Comparison of ENCODE assay signal across 27 cellular contexts in genomic region chr14:74506408-74506807, GRCh38. TPM values are rescaled to one million over a fixed set of nuclear protein-coding genes. Genes with fewer than 3 reads are reported as not detected.
DNase-seq lines count a peak whose midpoint lies in the region; ATAC-seq, FAIRE-seq and TF ChIP-seq lines count a peak whose summit lies in the region.
"Had no signal": no experiment of that assay in that cellular context is flagged by ENCODE, and none has a peak within 500 bp of the region (broad histone marks: within the 10 kb centered on the region; RNA-seq: fewer than 3 reads in every experiment).

No MANE protein-coding gene starts in this region.

- BruUV-seq in HepG2 (replicated peaks; lab: Mats Ljungman, UMichigan) = no TSS peak

- no peaks in the 10 kb centered on the region for H3K36me3 ChIP-seq in HepG2 (replicated peaks in 1 of 2; ENCODE audit: control insufficient read depth in 1 of 2, insufficient read depth in 2 of 2, low read length in 2 of 2)
- peaks cover 10% of the 10 kb centered on the region for H3K36me3 ChIP-seq in upper lobe of right lung

- no peak overlapping the region for H3K9ac ChIP-seq in HepG2 (ENCODE audit: insufficient read depth, low read depth, low read length)

- H4K20me1 ChIP-seq in HepG2 (ENCODE audit: insufficient read depth, low read length) = no peaks in the 10 kb centered on the region

- peak overlapping the region; percentile 24 for H3K27ac Mint-ChIP-seq in memory B cell
- H3K27ac Mint-ChIP-seq: activated naive CD8-positive, alpha-beta T cell; activated T-cell treated with anti-CD3 and anti-CD28 coated beads, Interleukin-2, amount 50 U/mL, for 72 hours had no signal

- H3K9me3 Mint-ChIP-seq in memory B cell = no peaks in the 10 kb centered on the region
- H3K9me3 Mint-ChIP-seq: activated T-cell treated with anti-CD3 and anti-CD28 coated beads, Interleukin-2, amount 50 U/mL, for 72 hours had no signal

- intact Hi-C loops in cardiac septum (cut with DNase I) = no loop called here
- intact Hi-C loops in left cardiac atrium (cut with DNase I) = loop anchor here in 1 of 2 donors (10.0 kb wide), 1 partner anchor 108 kb away; the partner anchor contains the start of gene LTBP2
- intact Hi-C loops in HepG2 (cut with micrococcal nuclease; ENCODE audit: unreplicated experiment) = no loop called here
- intact Hi-C loops in upper lobe of right lung (cut with DNase I) = loop anchor here (10.0 kb wide), 1 partner anchor 98 kb away; no protein-coding TSS in a partner anchor

- H3K4me1 Mint-ChIP-seq in memory B cell = peaks cover 18% of the 10 kb centered on the region

- H3K9me3 ChIP-seq in HepG2 (ENCODE audit: low read length) = no peaks in the 10 kb centered on the region
- H3K9me3 ChIP-seq in upper lobe of right lung = no peaks in the 10 kb centered on the region
- H3K9me3 ChIP-seq: Caco-2, esophagus squamous epithelium, tibial nerve had no signal

- no peak overlapping the region for H3K4me2 ChIP-seq in HepG2 (ENCODE audit: low read depth, low read length)

- 40% methylated on average over 4 of the region's 11 CpGs for WGBS in HepG2 (ENCODE audit: low lambda C conversion rate)

- FAIRE-seq in HepG2 (lab: Jason Lieb, UNC) = no peak
- FAIRE-seq: astrocyte, endometrium, G401.6 had no signal

- no peak overlapping the region for H3K4me3 Mint-ChIP-seq in memory B cell
- H3K4me3 Mint-ChIP-seq: activated naive CD8-positive, alpha-beta T cell; activated T-cell treated with anti-CD3 and anti-CD28 coated beads, Interleukin-2, amount 50 U/mL, for 72 hours had no signal

- CTCF ChIA-PET in RWPE1 (lab: Yijun Ruan, JAX) (interaction anchor here (0.6 kb wide), 1 partner anchor 109 kb away, joined by 3 read pairs; no protein-coding TSS in a partner anchor), HepG2 (lab: Yijun Ruan, JAX; ENCODE audit: low intra/inter-chr PET ratio, low total read pairs) (no interaction called here)

- peaks cover 8% of the 10 kb centered on the region for H3K27me3 Mint-ChIP-seq in memory B cell
- H3K27me3 Mint-ChIP-seq: activated naive CD8-positive, alpha-beta T cell had no signal

- no peak for TF ChIP-seq CTCF in RWPE1 (conservative IDR thresholded peaks at IDR 0.05; ENCODE audit: low read depth)
- no peak for TF ChIP-seq CTCF in HepG2 (CRISPR knock-in tag; IDR thresholded peaks at IDR 0.05)
- TF ChIP-seq CTCF in upper lobe of right lung (IDR thresholded peaks at IDR 0.05) = no peak

- H3K36me3 Mint-ChIP-seq in memory B cell = no peaks in the 10 kb centered on the region
- H3K36me3 Mint-ChIP-seq: activated naive CD8-positive, alpha-beta T cell had no signal

- TF ChIP-seq EP300 in HepG2 (IDR thresholded peaks at IDR 0.05; ENCODE audit: low read depth in 2 of 2, low read length in 2 of 2) (no peak), HepG2 (CRISPR knock-in tag; IDR thresholded peaks at IDR 0.05; ENCODE audit: borderline replicate concordance) (no peak)

- POLR2A ChIA-PET in RWPE1 (lab: Yijun Ruan, JAX; ENCODE audit: low non-redundant PET) = no interaction called here
- POLR2A ChIA-PET in HepG2 (lab: Yijun Ruan, JAX) = no interaction called here

- no peaks in the 10 kb centered on the region for H3K79me2 ChIP-seq in HepG2 (ENCODE audit: insufficient read depth, low read length)

- in situ Hi-C loops in HepG2 (cut with HindIII; ENCODE audit: extremely low pct_ligation_motif_present, low pct_unique_long_range_greater_than_20kb) = no loop called here

- no peak for TF ChIP-seq POLR2A in HepG2 (IDR thresholded peaks at IDR 0.05; ENCODE audit: insufficient read depth in 1 of 2, low read depth in 2 of 2, low read length in 2 of 2)

- no peak overlapping the region for H2AFZ ChIP-seq in HepG2 (ENCODE audit: low read length)

- DNase-seq in cardiac septum (ENCODE audit: low spot score) = peak; percentile 66
- no peak for DNase-seq in left cardiac atrium
- DNase-seq in RWPE1 (ENCODE audit: low spot score) = no peak
- no peak for DNase-seq in memory B cell (ENCODE audit: low spot score in 2 of 2)
- DNase-seq in HepG2 (ENCODE audit: low spot score) = no peak
- no peak for DNase-seq in HK-2 (ENCODE audit: unreplicated experiment)
- DNase-seq in upper lobe of right lung = no peak
- DNase-seq: activated CD4-positive, alpha-beta T cell treated with anti-CD3 and anti-CD28 coated beads, Interleukin-2, amount 50 U/mL, for 4 hours; activated T-cell treated with anti-CD3 and anti-CD28 coated beads, Interleukin-2, amount 50 U/mL, for 72 hours; Caco-2; esophagus squamous epithelium; foreskin melanocyte; mesendoderm; MV-4-11; NCI-H146; occipital lobe; OCI-M1; SHP77; stimulated activated CD8-positive, alpha-beta memory T cell treated with anti-CD3 and anti-CD28 coated beads, Interleukin-4, amount 100 ng/mL, for 48 hours; T-helper 9 cell had no signal

- H3K4me1 ChIP-seq in HepG2 (ENCODE audit: insufficient read depth, low read length) = peaks cover 20% of the 10 kb centered on the region
- H3K4me1 ChIP-seq in upper lobe of right lung = no peaks in the 10 kb centered on the region
- H3K4me1 ChIP-seq: Caco-2 had no signal

- no peak for ATAC-seq in left cardiac atrium
- ATAC-seq in memory B cell (ENCODE audit: low read depth) = peak; percentile 91
- no peak for ATAC-seq in HG03139 (IDR thresholded peaks at IDR 0.05; ENCODE audit: unreplicated experiment)
- no peak for ATAC-seq in HepG2
- ATAC-seq in upper lobe of right lung = no peak
- ATAC-seq: activated T-cell treated with anti-CD3 and anti-CD28 coated beads, Interleukin-2, amount 50 U/mL, for 72 hours had no signal

- H3K4me3 ChIP-seq in HepG2 (replicated peaks in 1 of 3; ENCODE audit: insufficient read depth in 1 of 3, low read depth in 2 of 3, low read length in 3 of 3) (no peak overlapping the region), upper lobe of right lung (no peak overlapping the region)
- H3K4me3 ChIP-seq: esophagus squamous epithelium, skin epidermis, tibial nerve had no signal

- H3K27ac ChIP-seq in RWPE1 = peak overlapping the region; percentile 51
- H3K27ac ChIP-seq in HepG2 (ENCODE audit: extremely low read length, insufficient read depth, low read length) = no peak overlapping the region
- H3K27ac ChIP-seq in upper lobe of right lung = no peak overlapping the region
- H3K27ac ChIP-seq: esophagus squamous epithelium, skin epidermis had no signal

- TF ChIP-seq RAD21 in HepG2 (CRISPR knock-in tag; IDR thresholded peaks at IDR 0.05) = no peak

- peaks cover 2 to 36% of the 10 kb centered on the region in 2 experiments; a peak in 2 of 5 replicates for H3K27me3 ChIP-seq in HepG2 (ENCODE audit: control insufficient read depth in 1 of 2, insufficient read depth in 2 of 2, low read length in 2 of 2)
- H3K27me3 ChIP-seq in upper lobe of right lung = no peaks in the 10 kb centered on the region
- H3K27me3 ChIP-seq: esophagus squamous epithelium, tibial nerve had no signal

RNA-seq across cellular contexts. Expression of gene ISCA2, which starts 12.8 kb away (rescaled TPM):
- total RNA-seq in cardiac septum = 40.5 TPM
- total RNA-seq in left cardiac atrium = 10 to 100 TPM; 34.1 to 39.1 TPM
- 43.4 and 53.0 TPM in 2 replicates for total RNA-seq in HepG2 (2016; rRNA removed; fragmentation: Illumina TruSeq; extraction: Trizol)
- total RNA-seq in HepG2 (2016; cell fraction: cytosol; rRNA removed; fragmentation: Illumina TruSeq; extraction: Trizol; ENCODE audit: low read depth) = 17.5 and 18.2 TPM in 2 replicates
- total RNA-seq in HepG2 (2016; cell fraction: insoluble cytoplasmic fraction; rRNA removed; fragmentation: Illumina TruSeq; extraction: Trizol) = 42.9 and 57.5 TPM in 2 replicates
- 23.3 and 26.7 TPM in 2 replicates for total RNA-seq in HepG2 (2016; cell fraction: membrane; rRNA removed; fragmentation: Illumina TruSeq; extraction: Trizol)
- 21.1 and 23.4 TPM in 2 replicates for total RNA-seq in HepG2 (2016; cell fraction: nucleus; rRNA removed; fragmentation: Illumina TruSeq; extraction: Trizol)
- 24.8 and 32.1 TPM in 2 replicates for polyA plus RNA-seq in HepG2 (2011; rRNA removed)
- polyA plus RNA-seq in HepG2 (2011; cell fraction: cytosol; rRNA removed) = 24.5 and 27.0 TPM in 2 replicates
- 11.3 and 11.4 TPM in 2 replicates for polyA plus RNA-seq in HepG2 (2011; cell fraction: nucleus; rRNA removed)
- 18.4 and 18.8 TPM in 2 replicates for polyA plus RNA-seq in HepG2 (2012)
- polyA plus RNA-seq in HepG2 (2016; cell fraction: cytosol; fragmentation: Illumina TruSeq; extraction: Trizol; ENCODE audit: low read depth) = 16.6 and 20.0 TPM in 2 replicates
- 55.8 and 67.9 TPM in 2 replicates for polyA plus RNA-seq in HepG2 (2016; cell fraction: insoluble cytoplasmic fraction; fragmentation: Illumina TruSeq; extraction: Trizol; ENCODE audit: low read depth)
- polyA plus RNA-seq in HepG2 (2016; cell fraction: membrane; fragmentation: Illumina TruSeq; extraction: Trizol; ENCODE audit: low read depth) = 20.6 and 24.2 TPM in 2 replicates
- 34.4 and 35.5 TPM in 2 replicates for polyA plus RNA-seq in HepG2 (2016; cell fraction: nucleus; fragmentation: Illumina TruSeq; extraction: Trizol; ENCODE audit: insufficient read depth, low read depth)
- polyA minus RNA-seq in HepG2 (2011; rRNA and poly(A)+ RNA removed; ENCODE audit: low replicate concordance) = 3.1 and 4.4 TPM in 2 replicates
- polyA minus RNA-seq in HepG2 (2011; cell fraction: cytosol; rRNA and poly(A)+ RNA removed) = 5.8 and 7.5 TPM in 2 replicates
- polyA minus RNA-seq in HepG2 (2011; cell fraction: nucleus; rRNA and poly(A)+ RNA removed) = 6.5 and 6.6 TPM in 2 replicates
- 21.4 TPM for total RNA-seq in upper lobe of right lung

RNA-seq across cellular contexts. Expression of gene NPC2, which starts 13.3 kb away (rescaled TPM):
- 116 TPM for total RNA-seq in cardiac septum
- total RNA-seq in left cardiac atrium = 100 to 1,000 TPM; 156 to 157 TPM
- 108 and 164 TPM in 2 replicates for total RNA-seq in HepG2 (2016; rRNA removed; fragmentation: Illumina TruSeq; extraction: Trizol)
- total RNA-seq in HepG2 (2016; cell fraction: cytosol; rRNA removed; fragmentation: Illumina TruSeq; extraction: Trizol; ENCODE audit: low read depth) = 97.6 and 98.1 TPM in 2 replicates
- 110 and 171 TPM in 2 replicates for total RNA-seq in HepG2 (2016; cell fraction: insoluble cytoplasmic fraction; rRNA removed; fragmentation: Illumina TruSeq; extraction: Trizol)
- total RNA-seq in HepG2 (2016; cell fraction: membrane; rRNA removed; fragmentation: Illumina TruSeq; extraction: Trizol) = 151 and 156 TPM in 2 replicates
- 133 and 142 TPM in 2 replicates for total RNA-seq in HepG2 (2016; cell fraction: nucleus; rRNA removed; fragmentation: Illumina TruSeq; extraction: Trizol)
- 132 and 136 TPM in 2 replicates for polyA plus RNA-seq in HepG2 (2011; rRNA removed)
- 168 and 213 TPM in 2 replicates for polyA plus RNA-seq in HepG2 (2011; cell fraction: cytosol; rRNA removed)
- polyA plus RNA-seq in HepG2 (2011; cell fraction: nucleus; rRNA removed) = 111 and 132 TPM in 2 replicates
- polyA plus RNA-seq in HepG2 (2012) = 184 and 188 TPM in 2 replicates
- 123 and 125 TPM in 2 replicates for polyA plus RNA-seq in HepG2 (2016; cell fraction: cytosol; fragmentation: Illumina TruSeq; extraction: Trizol; ENCODE audit: low read depth)
- polyA plus RNA-seq in HepG2 (2016; cell fraction: insoluble cytoplasmic fraction; fragmentation: Illumina TruSeq; extraction: Trizol; ENCODE audit: low read depth) = 137 and 155 TPM in 2 replicates
- 181 and 189 TPM in 2 replicates for polyA plus RNA-seq in HepG2 (2016; cell fraction: membrane; fragmentation: Illumina TruSeq; extraction: Trizol; ENCODE audit: low read depth)
- 223 and 240 TPM in 2 replicates for polyA plus RNA-seq in HepG2 (2016; cell fraction: nucleus; fragmentation: Illumina TruSeq; extraction: Trizol; ENCODE audit: insufficient read depth, low read depth)
- 84.2 and 184 TPM in 2 replicates for polyA minus RNA-seq in HepG2 (2011; rRNA and poly(A)+ RNA removed; ENCODE audit: low replicate concordance)
- 82.0 and 93.2 TPM in 2 replicates for polyA minus RNA-seq in HepG2 (2011; cell fraction: cytosol; rRNA and poly(A)+ RNA removed)
- polyA minus RNA-seq in HepG2 (2011; cell fraction: nucleus; rRNA and poly(A)+ RNA removed) = 30.8 and 32.4 TPM in 2 replicates
- total RNA-seq in upper lobe of right lung = 849 TPM
